ENCODE assay signal across 8 cellular contexts in genomic region chr15:72236381-72237285, GRCh38. TPM values are rescaled to one million over a fixed set of nuclear protein-coding genes. Genes with fewer than 3 reads are reported as not detected.
A peak's percentile ranks its signal among the peaks of the same experiment; 100 is the strongest.
DNase-seq lines count a peak whose midpoint lies in the region; ATAC-seq and TF ChIP-seq lines count a peak whose summit lies in the region.

No MANE protein-coding gene starts in this region.

- H3K4me3 ChIP-seq in BJ (ENCODE audit: low read depth, low read length) (peak overlapping the region; percentile 34), left lung (peak overlapping the region in 1 of 2 donors; percentile 44), aorta (ENCODE audit: low read length in 2 of 2) (no peak overlapping the region), ovary (no peak overlapping the region)

- H3K27me3 ChIP-seq in BJ (ENCODE audit: control insufficient read depth, insufficient read depth, low read length) (no peaks in the 10 kb centered on the region), left lung (no peaks in the 10 kb centered on the region), aorta (ENCODE audit: control insufficient read depth in 1 of 2, insufficient read depth in 2 of 2, low read length in 1 of 2) (no peaks in the 10 kb centered on the region), ovary (no peaks in the 10 kb centered on the region)

- CTCF ChIA-PET in BJ (lab: Yijun Ruan, JAX): interaction anchor here (1.0 to 2.2 kb wide), 3 partner anchors 10 to 32 kb away, joined by 3 to 13 read pairs (median 3); no protein-coding TSS in a partner anchor

- H3K27me3 Mint-ChIP-seq in activated naive CD8-positive, alpha-beta T cell treated with anti-CD3 and anti-CD28 coated beads, Interleukin-2, amount 10 ng/mL, durations not matched to agents 7 days and 5 days: no peaks in the 10 kb centered on the region

- no peak for TF ChIP-seq POLR2A in ovary (IDR thresholded peaks at IDR 0.05)

- DNase-seq in BJ (ENCODE audit: low read depth) (no peak), left lung (no peak), aorta (no peak), ovary (no peak), superior temporal gyrus (ENCODE audit: extremely low spot score) (no peak)
- DNase-seq in activated naive CD8-positive, alpha-beta T cell treated with anti-CD3 and anti-CD28 coated beads, Interleukin-2, amount 10 ng/mL, durations not matched to agents 7 days and 5 days: no peak

- peaks cover 10% of the 10 kb centered on the region for H3K36me3 Mint-ChIP-seq in activated naive CD8-positive, alpha-beta T cell treated with anti-CD3 and anti-CD28 coated beads, Interleukin-2, amount 10 ng/mL, durations not matched to agents 7 days and 5 days

- H3K9me3 ChIP-seq in left lung (no peaks in the 10 kb centered on the region), aorta (ENCODE audit: control insufficient read depth, low read length) (no peaks in the 10 kb centered on the region), ovary (no peaks in the 10 kb centered on the region)

- peaks cover 34% of the 10 kb centered on the region for H3K4me1 Mint-ChIP-seq in activated naive CD8-positive, alpha-beta T cell treated with anti-CD3 and anti-CD28 coated beads, Interleukin-2, amount 10 ng/mL, durations not matched to agents 7 days and 5 days

- TF ChIP-seq CTCF in BJ (IDR thresholded peaks at IDR 0.05; ENCODE audit: insufficient read depth, low read depth, low read length): no peak
- TF ChIP-seq CTCF in left lung (IDR thresholded peaks at IDR 0.05): no peak
- no peak for TF ChIP-seq CTCF in ovary (IDR thresholded peaks at IDR 0.05)

- peaks cover 18 to 46% of the 10 kb centered on the region in 2 donors for H3K4me1 ChIP-seq in left lung
- no peaks in the 10 kb centered on the region for H3K4me1 ChIP-seq in aorta (ENCODE audit: control insufficient read depth in 1 of 2, insufficient read depth in 2 of 2, low read length in 2 of 2)
- H3K4me1 ChIP-seq in ovary (ENCODE audit: insufficient read depth): no peaks in the 10 kb centered on the region

- H3K27ac ChIP-seq in left lung (peak overlapping the region; percentile 53 to 81), aorta (ENCODE audit: low read depth in 1 of 2, low read length in 2 of 2) (peak overlapping the region in 1 of 2 donors; percentile 64), ovary (no peak overlapping the region)

- POLR2A ChIA-PET in BJ (lab: Charles Lee): no interaction called here
- POLR2A ChIA-PET in activated naive CD8-positive, alpha-beta T cell treated with anti-CD3 and anti-CD28 coated beads, Interleukin-2, amount 10 ng/mL, durations not matched to agents 7 days and 5 days (lab: Charles Lee): interaction anchor here (1.3 kb wide), 1 partner anchor 9 kb away, joined by 12 read pairs; no protein-coding TSS in a partner anchor

- intact Hi-C loops in left lung (cut with DNase I): no loop called here
- intact Hi-C loops in aorta (cut with DNase I): loop anchor here in 1 of 2 donors (5.0 kb wide), 1 partner anchor 119 kb away; the partner anchor contains the start of genes MYO9A and SENP8
- intact Hi-C loops in ovary (cut with DNase I): no loop called here

- no peak for TF ChIP-seq EP300 in ovary (IDR thresholded peaks at IDR 0.05)

- peak overlapping the region; percentile 60 for H3K4me3 Mint-ChIP-seq in activated naive CD8-positive, alpha-beta T cell treated with anti-CD3 and anti-CD28 coated beads, Interleukin-2, amount 10 ng/mL, durations not matched to agents 7 days and 5 days

- H3K27ac Mint-ChIP-seq in activated naive CD8-positive, alpha-beta T cell treated with anti-CD3 and anti-CD28 coated beads, Interleukin-2, amount 10 ng/mL, durations not matched to agents 7 days and 5 days: no peak overlapping the region

- ATAC-seq in HG03045 (IDR thresholded peaks at IDR 0.05; ENCODE audit: unreplicated experiment): peak; percentile 9
- ATAC-seq in activated naive CD8-positive, alpha-beta T cell treated with anti-CD3 and anti-CD28 coated beads, Interleukin-2, amount 10 ng/mL, durations not matched to agents 7 days and 5 days (ENCODE audit: low read depth): no peak
- no peak for ATAC-seq in left lung
- no peak for ATAC-seq in aorta (ENCODE audit: low FRiP score)
- no peak for ATAC-seq in GM18520 (IDR thresholded peaks at IDR 0.05; ENCODE audit: unreplicated experiment)

- H3K36me3 ChIP-seq in BJ (ENCODE audit: control insufficient read depth, insufficient read depth, low read length) (peaks cover 6% of the 10 kb centered on the region), left lung (peaks cover 0 to 16% of the 10 kb centered on the region in 2 donors), aorta (ENCODE audit: control insufficient read depth in 1 of 2, insufficient read depth in 2 of 2, low read length in 1 of 2) (peaks cover 0 to 5% of the 10 kb centered on the region in 2 donors), ovary (no peaks in the 10 kb centered on the region)

- no peaks in the 10 kb centered on the region for H3K9me3 Mint-ChIP-seq in activated naive CD8-positive, alpha-beta T cell treated with anti-CD3 and anti-CD28 coated beads, Interleukin-2, amount 10 ng/mL, durations not matched to agents 7 days and 5 days

- 81 to 86% methylated on average over 2 of the region's 2 CpGs for WGBS in aorta, 2 donors
- WGBS in ovary, 3 donors: 82 to 93% (median 91%) methylated on average over 2 of the region's 2 CpGs

RNA-seq across cellular contexts. Expression of gene PKM, which starts 5.6 kb away (rescaled TPM):
- 2,101 and 2,533 TPM in 2 replicates for polyA plus RNA-seq in BJ (2011; rRNA removed)
- 1,760 and 2,530 TPM in 2 replicates for polyA minus RNA-seq in BJ (2011; rRNA and poly(A)+ RNA removed)
- 100 to 1,000 TPM; 965 to 980 TPM for total RNA-seq in activated naive CD8-positive, alpha-beta T cell treated with anti-CD3 and anti-CD28 coated beads, Interleukin-2, amount 10 ng/mL, durations not matched to agents 7 days and 5 days
- total RNA-seq in left lung: 100 to 1,000 TPM; 596 to 991 TPM
- 100 to 1,000 TPM; 478 to 588 TPM for total RNA-seq in aorta
- 100 to 1,000 TPM; 238 to 429 TPM for polyA plus RNA-seq in aorta
- total RNA-seq in ovary: 100 to 1,000 TPM; 128 to 385 (median 291) TPM
- 100 to 1,000 TPM; 135 to 692 TPM for polyA plus RNA-seq in ovary

RNA-seq across cellular contexts. Expression of gene PARP6, which starts 35.7 kb away (rescaled TPM):
- polyA plus RNA-seq in BJ (2011; rRNA removed) (69.7 and 73.4 TPM in 2 replicates), aorta (100 to 1,000 TPM in 1 of 2 donors, 10 to 100 TPM in 1; 28.0 to 143 TPM), ovary (10 to 100 TPM; 51.5 to 73.3 TPM)
- 27.0 and 27.8 TPM in 2 replicates for polyA minus RNA-seq in BJ (2011; rRNA and poly(A)+ RNA removed)
- total RNA-seq in activated naive CD8-positive, alpha-beta T cell treated with anti-CD3 and anti-CD28 coated beads, Interleukin-2, amount 10 ng/mL, durations not matched to agents 7 days and 5 days: 10 to 100 TPM; 86.7 to 90.2 TPM
- total RNA-seq in left lung (10 to 100 TPM; 60.5 to 64.5 TPM), aorta (10 to 100 TPM; 63.1 to 72.2 TPM), ovary (10 to 100 TPM; 44.5 to 97.4 (median 70.0) TPM)

RNA-seq across cellular contexts. Expression of gene GRAMD2A, which starts 39.0 kb away (rescaled TPM):
- polyA plus RNA-seq in BJ (2011; rRNA removed): 0.17 and 0.21 TPM in 2 replicates
- 0.21 TPM in 1 of 2 replicates, not detected in the other for polyA minus RNA-seq in BJ (2011; rRNA and poly(A)+ RNA removed)
- not detected for total RNA-seq in activated naive CD8-positive, alpha-beta T cell treated with anti-CD3 and anti-CD28 coated beads, Interleukin-2, amount 10 ng/mL, durations not matched to agents 7 days and 5 days
- total RNA-seq in left lung: 10 to 100 TPM; 20.7 to 36.1 TPM
- 1 to 10 TPM in 1 of 2 donors, under 1 TPM in 1; 0.91 to 1.5 TPM for total RNA-seq in aorta
- under 1 TPM; 0.13 to 0.20 TPM for polyA plus RNA-seq in aorta
- total RNA-seq in ovary: 1 to 10 TPM in 5 of 7 donors, under 1 TPM in 2; 0.18 to 8.5 (median 1.6) TPM
- under 1 TPM; 0.08 to 0.45 TPM for polyA plus RNA-seq in ovary

Comparison
In these comparisons a context has a peak if more than half of its experiments do, and no peak if none do; other contexts are left out.
1. H3K27ac ChIP-seq: peak in left lung (2 of 2); none in ovary (0 of 2).